ENCODE assay signal across 30 cellular contexts in the genomic region with DNA sequence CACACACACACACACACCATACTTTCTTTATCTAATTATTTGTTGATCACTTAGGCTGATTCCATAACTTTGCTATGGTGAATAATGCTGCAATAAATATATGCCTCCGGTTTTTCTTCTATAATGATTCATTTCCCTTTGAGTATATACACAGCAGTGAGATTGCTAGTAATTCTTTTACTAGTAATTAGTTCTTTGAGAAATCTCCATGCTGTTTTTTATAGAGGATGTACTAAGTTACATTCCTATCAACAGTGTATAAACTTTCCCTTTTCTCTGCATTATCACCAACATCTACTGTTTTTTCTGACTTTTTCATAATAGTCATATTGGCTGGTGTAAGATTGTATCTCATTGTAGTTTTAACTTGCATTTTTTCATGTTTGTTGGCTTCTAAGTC.
"Had no signal": no experiment of that assay in that cellular context is flagged by ENCODE, and none has a peak within 500 bp of the region (broad histone marks: within the 10 kb centered on the region; RNA-seq: fewer than 3 reads in every experiment).

No MANE protein-coding gene starts in this region.

- H3K36me3 ChIP-seq: esophagus muscularis mucosa, gastroesophageal sphincter, heart right ventricle, left lung, right lobe of liver, suprapubic skin, transverse colon, upper lobe of right lung, uterus had no signal

- H3K4me1 ChIP-seq: esophagus muscularis mucosa, foreskin keratinocyte, gastroesophageal sphincter, heart right ventricle, left lung, parathyroid adenoma, right lobe of liver, suprapubic skin, transverse colon, upper lobe of right lung, uterus had no signal

- ATAC-seq: foreskin keratinocyte; gastroesophageal sphincter; heart right ventricle; left cardiac atrium; left lung; mucosa of descending colon; natural killer cell treated with Interleukin-12 subunit alpha and Interleukin-12 subunit beta and Interleukin-15 and Interleukin-18, amount 100 ng/mL, for 72 hours; right lobe of liver; stimulated activated naive B cell treated with anti-CD40 and anti-IgM and Interleukin-4, amounts not matched to agents 10 μg/mL and 1 μg/mL and 100 μg/mL, for 72 hours; upper lobe of right lung had no signal

- H3K27me3 Mint-ChIP-seq: naive B cell; natural killer cell treated with Interleukin-12 subunit alpha and Interleukin-12 subunit beta and Interleukin-15 and Interleukin-18, amount 100 ng/mL, for 72 hours; progenitor cell of endocrine pancreas; stimulated activated naive B cell treated with anti-CD40 and anti-IgM and Interleukin-4, amounts not matched to agents 10 μg/mL and 1 μg/mL and 100 μg/mL, for 72 hours; stimulated activated naive CD8-positive, alpha-beta T cell treated with anti-CD3 and anti-CD28 coated beads, Interleukin-15, Interleukin-2, amounts not matched to agents 100 ng/mL and 50 ng/mL, for 24 hours had no signal

- H3K36me3 Mint-ChIP-seq: mesothelial cell of epicardium; naive B cell; natural killer cell treated with Interleukin-12 subunit alpha and Interleukin-12 subunit beta and Interleukin-15 and Interleukin-18, amount 100 ng/mL, for 72 hours; stimulated activated naive B cell treated with anti-CD40 and anti-IgM and Interleukin-4, amounts not matched to agents 10 μg/mL and 1 μg/mL and 100 μg/mL, for 72 hours had no signal

- H3K9me3 Mint-ChIP-seq: mesothelial cell of epicardium, neural crest cell had no signal

- H2AFZ ChIP-seq: parathyroid adenoma had no signal

- H3K4me3 ChIP-seq: dorsolateral prefrontal cortex, esophagus muscularis mucosa, gastroesophageal sphincter, heart right ventricle, left lung, mucosa of descending colon, right lobe of liver, suprapubic skin, transverse colon, upper lobe of right lung, uterus had no signal

- DNase-seq: cortex of kidney; dorsolateral prefrontal cortex; effector CD4-positive, alpha-beta T cell; foreskin keratinocyte; glutamatergic neuron; heart right ventricle; hippocampal formation; left cardiac atrium; left lung; mesenchymal stem cell; mucosa of descending colon; naive B cell; right lobe of liver; small intestine; stimulated activated CD4-positive, alpha-beta T cell treated with anti-CD3 and anti-CD28 coated beads, Interleukin-15, amount 100 ng/mL, for 24 hours; stimulated activated CD4-positive, alpha-beta T cell treated with anti-CD3 and anti-CD28 coated beads, Interleukin-2, amount 100 ng/mL, for 48 hours; stimulated activated naive B cell treated with anti-CD40 and anti-IgM and Interleukin-4, amounts not matched to agents 10 μg/mL and 1 μg/mL and 100 μg/mL, for 72 hours; transverse colon; upper lobe of right lung; uterus had no signal

- FAIRE-seq: islet of Langerhans, small intestine had no signal

- H3K27ac Mint-ChIP-seq: mesothelial cell of epicardium; naive B cell; natural killer cell treated with Interleukin-12 subunit alpha and Interleukin-12 subunit beta and Interleukin-15 and Interleukin-18, amount 100 ng/mL, for 72 hours; progenitor cell of endocrine pancreas; stimulated activated naive B cell treated with anti-CD40 and anti-IgM and Interleukin-4, amounts not matched to agents 10 μg/mL and 1 μg/mL and 100 μg/mL, for 72 hours; stimulated activated naive CD8-positive, alpha-beta T cell treated with anti-CD3 and anti-CD28 coated beads, Interleukin-15, Interleukin-2, amounts not matched to agents 100 ng/mL and 50 ng/mL, for 24 hours had no signal

- H3K4me3 Mint-ChIP-seq: mesothelial cell of epicardium; naive B cell; natural killer cell treated with Interleukin-12 subunit alpha and Interleukin-12 subunit beta and Interleukin-15 and Interleukin-18, amount 100 ng/mL, for 72 hours; neural crest cell; stimulated activated naive B cell treated with anti-CD40 and anti-IgM and Interleukin-4, amounts not matched to agents 10 μg/mL and 1 μg/mL and 100 μg/mL, for 72 hours; stimulated activated naive CD8-positive, alpha-beta T cell treated with anti-CD3 and anti-CD28 coated beads, Interleukin-15, Interleukin-2, amounts not matched to agents 100 ng/mL and 50 ng/mL, for 24 hours had no signal

- H3K9me3 ChIP-seq: esophagus muscularis mucosa, gastroesophageal sphincter, left lung, mucosa of descending colon, right lobe of liver, suprapubic skin, transverse colon, upper lobe of right lung, uterus had no signal

- H3K4me1 Mint-ChIP-seq: mesothelial cell of epicardium; naive B cell; neural crest cell; stimulated activated naive B cell treated with anti-CD40 and anti-IgM and Interleukin-4, amounts not matched to agents 10 μg/mL and 1 μg/mL and 100 μg/mL, for 72 hours had no signal

- H3K27me3 ChIP-seq: dorsolateral prefrontal cortex, esophagus muscularis mucosa, foreskin keratinocyte, gastroesophageal sphincter, heart right ventricle, left lung, right lobe of liver, suprapubic skin, transverse colon, upper lobe of right lung, uterus had no signal

- H3K27ac ChIP-seq: dorsolateral prefrontal cortex, esophagus muscularis mucosa, foreskin keratinocyte, gastroesophageal sphincter, heart right ventricle, left lung, parathyroid adenoma, right lobe of liver, suprapubic skin, transverse colon, upper lobe of right lung, uterus had no signal

- H3K9ac ChIP-seq: parathyroid adenoma had no signal

- H3K79me2 ChIP-seq: parathyroid adenoma had no signal
